ENCODE assay signal across 23 cellular contexts in genomic region chr9:70222354-70222753, GRCh38.
"Had no signal": no experiment of that assay in that cellular context is flagged by ENCODE, and none has a peak within 500 bp of the region (broad histone marks: within the 10 kb centered on the region; RNA-seq: fewer than 3 reads in every experiment).

No MANE protein-coding gene starts in this region.

- H3K9me3 ChIP-seq: esophagus muscularis mucosa, gastroesophageal sphincter, left lung, lower lobe of right lung, prostate gland, suprapubic skin, thyroid gland, vagina had no signal

- H3K4me1 ChIP-seq: left lung, lower lobe of right lung, neural progenitor cell, parathyroid adenoma, prostate gland, suprapubic skin, thyroid gland, vagina had no signal

- H3K4me3 ChIP-seq: esophagus muscularis mucosa, gastroesophageal sphincter, left lung, lower lobe of right lung, neural progenitor cell, prostate gland, skin epidermis, suprapubic skin, thyroid gland, vagina had no signal

- H3K36me3 Mint-ChIP-seq: memory B cell; natural killer cell treated with Interleukin-12 subunit alpha and Interleukin-12 subunit beta and Interleukin-15 and Interleukin-18, amount 100 ng/mL, for 72 hours; neural progenitor cell; type B pancreatic cell had no signal

- H3K27ac Mint-ChIP-seq: effector memory CD8-positive, alpha-beta T cell; memory B cell; natural killer cell treated with Interleukin-12 subunit alpha and Interleukin-12 subunit beta and Interleukin-15 and Interleukin-18, amount 100 ng/mL, for 72 hours; neural progenitor cell; type B pancreatic cell had no signal

- H3K4me1 Mint-ChIP-seq: memory B cell had no signal

- H3K27me3 ChIP-seq: esophagus muscularis mucosa, gastroesophageal sphincter, left lung, neural progenitor cell, suprapubic skin, thyroid gland, vagina had no signal

- H3K4me3 Mint-ChIP-seq: effector memory CD8-positive, alpha-beta T cell; memory B cell; natural killer cell treated with Interleukin-12 subunit alpha and Interleukin-12 subunit beta and Interleukin-15 and Interleukin-18, amount 100 ng/mL, for 72 hours; neural progenitor cell; type B pancreatic cell had no signal

- H3K27me3 Mint-ChIP-seq: effector memory CD8-positive, alpha-beta T cell; memory B cell; natural killer cell treated with Interleukin-12 subunit alpha and Interleukin-12 subunit beta and Interleukin-15 and Interleukin-18, amount 100 ng/mL, for 72 hours; type B pancreatic cell had no signal

- H3K9me3 Mint-ChIP-seq: effector memory CD8-positive, alpha-beta T cell; memory B cell; natural killer cell treated with Interleukin-12 subunit alpha and Interleukin-12 subunit beta and Interleukin-15 and Interleukin-18, amount 100 ng/mL, for 72 hours; neural progenitor cell; type B pancreatic cell had no signal

- ATAC-seq: effector memory CD8-positive, alpha-beta T cell; gastroesophageal sphincter; left lung; lower lobe of right lung; natural killer cell treated with Interleukin-12 subunit alpha and Interleukin-12 subunit beta and Interleukin-15 and Interleukin-18, amount 100 ng/mL, for 72 hours; sciatic nerve had no signal

- H3K27ac ChIP-seq: epithelial cell of prostate, esophagus muscularis mucosa, gastroesophageal sphincter, left lung, lower lobe of right lung, neural progenitor cell, parathyroid adenoma, prostate gland, skin epidermis, suprapubic skin, thyroid gland, vagina had no signal

- DNase-seq: effector memory CD8-positive, alpha-beta T cell; glutamatergic neuron; islet precursor cell; left lung; lower lobe of right lung; midbrain; nucleus accumbens; stimulated activated CD4-positive, alpha-beta T cell treated with anti-CD3 and anti-CD28 coated beads, Interleukin-12 subunit alpha, Interleukin-12 subunit beta, amount 100 ng/mL, for 4 hours; stimulated activated naive CD4-positive, alpha-beta T cell treated with Interleukin-2 at 50 U/mL for 16 hours had no signal

- H3K36me3 ChIP-seq: left lung, lower lobe of right lung, neural progenitor cell, prostate gland, suprapubic skin, thyroid gland, vagina had no signal
